ENCODE assay signal across 9 cellular contexts in genomic region chr14:34331728-34332623, GRCh38.
DNase-seq lines count a peak whose midpoint lies in the region; ATAC-seq, FAIRE-seq and TF ChIP-seq lines count a peak whose summit lies in the region.
"Had no signal": no experiment of that assay in that cellular context is flagged by ENCODE, and none has a peak within 500 bp of the region (broad histone marks: within the 10 kb centered on the region; RNA-seq: fewer than 3 reads in every experiment).

No MANE protein-coding gene starts in this region.

- H2BK15ac ChIP-seq in H1 (ENCODE audit: low read length): peak overlapping the region; percentile 98; the same call in 1 of the 2 replicates

- H2AK5ac ChIP-seq in H1 (ENCODE audit: low read depth, low read length): no peak overlapping the region

- peak overlapping the region in 3 of 9 donors; percentile 13 to 54 (median 30) for H3K27ac Mint-ChIP-seq in naive thymus-derived CD4-positive, alpha-beta T cell
- peak overlapping the region in 1 of 2 donors; percentile 6 for H3K27ac Mint-ChIP-seq in stimulated activated naive CD8-positive, alpha-beta T cell treated with anti-CD3 and anti-CD28 coated beads, Interleukin-15, amount 100 ng/mL, for 72 hours
- H3K27ac Mint-ChIP-seq: activated naive CD8-positive, alpha-beta T cell had no signal

- peak; percentile 96 for ATAC-seq in HG03280 (IDR thresholded peaks at IDR 0.05; ENCODE audit: unreplicated experiment)
- peak; percentile 80 for ATAC-seq in naive thymus-derived CD4-positive, alpha-beta T cell
- ATAC-seq in stimulated activated naive CD8-positive, alpha-beta T cell treated with anti-CD3 and anti-CD28 coated beads, Interleukin-15, amount 100 ng/mL, for 72 hours: peak; percentile 86

- no peak overlapping the region for H3K4me2 ChIP-seq in H1 (ENCODE audit: insufficient read depth in 1 of 2, low read depth in 2 of 2, low read length in 2 of 2)

- H3K9me3 Mint-ChIP-seq in naive thymus-derived CD4-positive, alpha-beta T cell: no peaks in the 10 kb centered on the region
- no peaks in the 10 kb centered on the region for H3K9me3 Mint-ChIP-seq in stimulated activated naive CD8-positive, alpha-beta T cell treated with anti-CD3 and anti-CD28 coated beads, Interleukin-15, amount 100 ng/mL, for 72 hours

- TF ChIP-seq POLR2A in GM19193 (IDR thresholded peaks at IDR 0.05; ENCODE audit: extremely low read depth, insufficient read depth, insufficient read length): peak; percentile 29
- TF ChIP-seq POLR2A in H1 (IDR thresholded peaks at IDR 0.05; ENCODE audit: control extremely low read depth in 1 of 2, low read depth in 2 of 2, low read length in 2 of 2): no peak

- intact Hi-C loops in naive thymus-derived CD4-positive, alpha-beta T cell (cut with micrococcal nuclease): loop anchor here (1.0 to 5.0 kb wide), 5 partner anchors 166 to 1090 kb away; no protein-coding TSS in a partner anchor

- TF ChIP-seq EP300 in H1 (IDR thresholded peaks at IDR 0.05; ENCODE audit: borderline replicate concordance in 1 of 2, low read depth in 2 of 2, low read length in 2 of 2): peak in 1 of 2 experiments; percentile 14; a peak in 1 of 3 replicates

- FAIRE-seq in H1 (lab: Jason Lieb, UNC): peak; percentile 57

- no peak overlapping the region for H3K14ac ChIP-seq in H1 (ENCODE audit: insufficient read length)

- peak; percentile 75 to 80 (median 76) for TF ChIP-seq CTCF in H1 (IDR thresholded peaks at IDR 0.05; ENCODE audit: control extremely low read depth in 1 of 3, insufficient read depth in 1 of 3, low read depth in 1 of 3, low read length in 3 of 3)

- no peak overlapping the region for H3K9ac ChIP-seq in H1 (replicated peaks in 1 of 4; ENCODE audit: extremely low read depth in 1 of 4, low read depth in 3 of 4, low read length in 3 of 4)

- H3K4me1 ChIP-seq in H1 (replicated peaks in 1 of 4; ENCODE audit: control insufficient read depth in 3 of 4, insufficient read depth in 4 of 4, low read length in 3 of 4): peaks cover 0 to 3% (median 0%) of the 10 kb centered on the region in 4 experiments; a peak in 2 of 7 replicates
- H3K4me1 ChIP-seq in naive thymus-derived CD4-positive, alpha-beta T cell (ENCODE audit: control insufficient read depth in 2 of 2, insufficient read depth in 2 of 2, low read length in 2 of 2): no peaks in the 10 kb centered on the region

- H2BK120ac ChIP-seq in H1 (replicated peaks; ENCODE audit: low read depth, low read length): peak overlapping the region; percentile 59

- POLR2A ChIA-PET in H1 (lab: Charles Lee; ENCODE audit: partially characterized antibody): interaction anchor here (0.5 to 1.1 kb wide), 4 partner anchors 10 to 206 kb away, joined by 3 to 5 read pairs (median 4); partner anchors contain the start of gene SPTSSA
- POLR2A ChIA-PET in naive thymus-derived CD4-positive, alpha-beta T cell (lab: Charles Lee): no interaction called here

- no peaks in the 10 kb centered on the region for H3K36me3 ChIP-seq in H1 (ENCODE audit: control insufficient read depth in 2 of 4, insufficient read depth in 4 of 4, low read length in 3 of 4)
- no peaks in the 10 kb centered on the region for H3K36me3 ChIP-seq in naive thymus-derived CD4-positive, alpha-beta T cell (ENCODE audit: control insufficient read depth in 2 of 3, insufficient read depth in 3 of 3, low read length in 3 of 3)

- peaks cover 0 to 19% (median 4%) of the 10 kb centered on the region in 7 donors for H3K4me1 Mint-ChIP-seq in naive thymus-derived CD4-positive, alpha-beta T cell
- H3K4me1 Mint-ChIP-seq in stimulated activated naive CD8-positive, alpha-beta T cell treated with anti-CD3 and anti-CD28 coated beads, Interleukin-15, amount 100 ng/mL, for 72 hours: peaks cover 15% of the 10 kb centered on the region

- peak overlapping the region; percentile 7 for H4K5ac ChIP-seq in H1 (ENCODE audit: insufficient read length, low read depth, low read length)

- no peaks in the 10 kb centered on the region for H3K79me1 ChIP-seq in H1 (ENCODE audit: low read depth, low read length)

- H3K23me2 ChIP-seq in H1 (ENCODE audit: low read depth, low read length): no peaks in the 10 kb centered on the region

- peak overlapping the region; percentile 87 for H3K4ac ChIP-seq in H1 (replicated peaks; ENCODE audit: insufficient read length, low read depth, low read length)

- peak overlapping the region; percentile 89 for H2AFZ ChIP-seq in H1 (ENCODE audit: low read length)

- H4K20me1 ChIP-seq in H1 (replicated peaks in 1 of 2; ENCODE audit: control insufficient read depth in 1 of 2, insufficient read depth in 2 of 2, low read length in 2 of 2): no peaks in the 10 kb centered on the region

- CTCF ChIA-PET in H1 (lab: Charles Lee; ENCODE audit: partially characterized antibody): interaction anchor here (0.6 to 2.4 kb wide), 32 partner anchors 9 to 483 kb away, joined by 3 to 12 read pairs (median 4); partner anchors contain the start of gene EGLN3
- CTCF ChIA-PET in naive thymus-derived CD4-positive, alpha-beta T cell (lab: Charles Lee): interaction anchor here (0.6 to 1.8 kb wide), 6 partner anchors 9 to 1764 kb away, joined by 3 to 8 read pairs (median 3); no protein-coding TSS in a partner anchor

- no peaks in the 10 kb centered on the region for H3K27me3 ChIP-seq in H1 (replicated peaks in 1 of 4; ENCODE audit: control insufficient read depth in 3 of 4, extremely low read depth in 1 of 4, insufficient read depth in 3 of 4, low read length in 3 of 4)
- no peaks in the 10 kb centered on the region for H3K27me3 ChIP-seq in naive thymus-derived CD4-positive, alpha-beta T cell (ENCODE audit: control insufficient read depth in 2 of 2, insufficient read depth in 2 of 2, low read length in 2 of 2)

- DNase-seq in CD1c-positive myeloid dendritic cell (ENCODE audit: extremely low spot score): peak; percentile 59
- DNase-seq in NCI-H446 (lab: John Stamatoyannopoulos, UW): peak; percentile 14 to 72
- peak; percentile 9 to 38 for DNase-seq in activated CD4-positive, alpha-beta T cell treated with anti-CD3 and anti-CD28 coated beads, Interleukin-2, amount 50 U/mL, for 24 hours (ENCODE audit: low read depth in 1 of 2, low spot score in 1 of 2)
- DNase-seq in H1 (ENCODE audit: low read depth in 1 of 2, low spot score in 2 of 2): peak; percentile 29 to 86
- DNase-seq in naive thymus-derived CD4-positive, alpha-beta T cell: peak; percentile 11 to 62 (median 44)
- peak; percentile 55 to 61 for DNase-seq in stimulated activated naive CD8-positive, alpha-beta T cell treated with anti-CD3 and anti-CD28 coated beads, Interleukin-15, amount 100 ng/mL, for 72 hours

- peak overlapping the region; percentile 52 for H4K91ac ChIP-seq in H1 (replicated peaks; ENCODE audit: insufficient read length, low read length)

- peak overlapping the region; percentile 93 for H3K18ac ChIP-seq in H1 (ENCODE audit: extremely low read depth, low read length)

- H3K27ac ChIP-seq in H1 (ENCODE audit: low read depth, low read length): no peak overlapping the region
- no peak overlapping the region for H3K27ac ChIP-seq in naive thymus-derived CD4-positive, alpha-beta T cell (ENCODE audit: low read depth, low read length)

- peak overlapping the region; percentile 75 for H2BK5ac ChIP-seq in H1 (ENCODE audit: low read depth, low read length)

- H3K4me3 Mint-ChIP-seq in naive thymus-derived CD4-positive, alpha-beta T cell: no peak overlapping the region
- no peak overlapping the region for H3K4me3 Mint-ChIP-seq in stimulated activated naive CD8-positive, alpha-beta T cell treated with anti-CD3 and anti-CD28 coated beads, Interleukin-15, amount 100 ng/mL, for 72 hours
- H3K4me3 Mint-ChIP-seq: activated naive CD8-positive, alpha-beta T cell had no signal

- no peak overlapping the region for H3K56ac ChIP-seq in H1 (replicated peaks; ENCODE audit: insufficient read length, low read depth, low read length)

- H2BK12ac ChIP-seq in H1 (ENCODE audit: low read depth, low read length): 0 out of 2 replicates have a peak overlapping the region, but pooled peaks have one; percentile 91

- H3K27me3 Mint-ChIP-seq in naive thymus-derived CD4-positive, alpha-beta T cell: no peaks in the 10 kb centered on the region
- no peaks in the 10 kb centered on the region for H3K27me3 Mint-ChIP-seq in stimulated activated naive CD8-positive, alpha-beta T cell treated with anti-CD3 and anti-CD28 coated beads, Interleukin-15, amount 100 ng/mL, for 72 hours
- H3K27me3 Mint-ChIP-seq: activated naive CD8-positive, alpha-beta T cell had no signal

- no peak overlapping the region for H4K8ac ChIP-seq in H1 (ENCODE audit: extremely low read depth, insufficient read depth, low read length)

- H3K9me3 ChIP-seq in H1 (ENCODE audit: insufficient read depth in 2 of 2, low read depth in 1 of 2, low read length in 1 of 2): no peaks in the 10 kb centered on the region
- no peaks in the 10 kb centered on the region for H3K9me3 ChIP-seq in naive thymus-derived CD4-positive, alpha-beta T cell (ENCODE audit: control insufficient read depth in 2 of 3, low read length in 3 of 3)

- H3K79me2 ChIP-seq in H1 (ENCODE audit: control insufficient read depth in 1 of 2, insufficient read depth in 2 of 2, low read length in 2 of 2): no peaks in the 10 kb centered on the region

- TF ChIP-seq RAD21 in H1 (IDR thresholded peaks at IDR 0.05 in 1 of 2, conservative IDR thresholded peaks at IDR 0.05 in 1 of 2; ENCODE audit: low read depth in 2 of 2, low read length in 2 of 2): peak; percentile 72 to 83

- H2BK20ac ChIP-seq in H1 (ENCODE audit: low read length): 0 out of 2 replicates have a peak overlapping the region, but pooled peaks have one; percentile 75

- WGBS in H1 (ENCODE audit: extremely low coverage in 1 of 2, insufficient coverage in 1 of 2, insufficient read length in 1 of 2, insufficient replicate concordance in 2 of 2, low coverage in 1 of 2, low lambda C conversion rate in 2 of 2, missing lambda C conversion rate in 1 of 2), 2 experiments: 75% methylated on average over 9 of the region's 9 CpGs; no CpG with 5 or more reads in 1 of the 2 experiments

- no peak overlapping the region for H3K4me3 ChIP-seq in H1 (ENCODE audit: extremely low read depth in 1 of 4, insufficient read depth in 2 of 4, low read depth in 3 of 4, low read length in 4 of 4)
- H3K4me3 ChIP-seq in naive thymus-derived CD4-positive, alpha-beta T cell (ENCODE audit: low read length): no peak overlapping the region

- no peak overlapping the region for H3K23ac ChIP-seq in H1 (ENCODE audit: insufficient read length)

- H3K36me3 Mint-ChIP-seq in naive thymus-derived CD4-positive, alpha-beta T cell: no peaks in the 10 kb centered on the region
- H3K36me3 Mint-ChIP-seq: activated naive CD8-positive, alpha-beta T cell had no signal

TF ChIP-seq in H1, 55 proteins besides CTCF, POLR2A, EP300 and RAD21:
- TF ChIP-seq HDAC2 (IDR thresholded peaks at IDR 0.05; ENCODE audit: borderline replicate concordance in 1 of 2, low read depth in 2 of 2, low read length in 2 of 2) (0 out of 4 replicates have a peak, but pooled peaks of 1 of the 2 experiments have one; percentile 64), YY1 (IDR thresholded peaks at IDR 0.05; ENCODE audit: low read depth, low read length) (peak; percentile 76; the same call in 1 of the 2 replicates), SRF (IDR thresholded peaks at IDR 0.05; ENCODE audit: low read depth, low read length) (peak; percentile 88), ASH2L (IDR thresholded peaks at IDR 0.05; ENCODE audit: low read length) (peak; percentile 40), CBX5 (IDR thresholded peaks at IDR 0.05; ENCODE audit: low read depth, low read length) (no peak)
TF ChIP-seq in H1: peak in this region for 4.
